ENCODE assay signal across 8 cellular contexts in the genomic region with DNA sequence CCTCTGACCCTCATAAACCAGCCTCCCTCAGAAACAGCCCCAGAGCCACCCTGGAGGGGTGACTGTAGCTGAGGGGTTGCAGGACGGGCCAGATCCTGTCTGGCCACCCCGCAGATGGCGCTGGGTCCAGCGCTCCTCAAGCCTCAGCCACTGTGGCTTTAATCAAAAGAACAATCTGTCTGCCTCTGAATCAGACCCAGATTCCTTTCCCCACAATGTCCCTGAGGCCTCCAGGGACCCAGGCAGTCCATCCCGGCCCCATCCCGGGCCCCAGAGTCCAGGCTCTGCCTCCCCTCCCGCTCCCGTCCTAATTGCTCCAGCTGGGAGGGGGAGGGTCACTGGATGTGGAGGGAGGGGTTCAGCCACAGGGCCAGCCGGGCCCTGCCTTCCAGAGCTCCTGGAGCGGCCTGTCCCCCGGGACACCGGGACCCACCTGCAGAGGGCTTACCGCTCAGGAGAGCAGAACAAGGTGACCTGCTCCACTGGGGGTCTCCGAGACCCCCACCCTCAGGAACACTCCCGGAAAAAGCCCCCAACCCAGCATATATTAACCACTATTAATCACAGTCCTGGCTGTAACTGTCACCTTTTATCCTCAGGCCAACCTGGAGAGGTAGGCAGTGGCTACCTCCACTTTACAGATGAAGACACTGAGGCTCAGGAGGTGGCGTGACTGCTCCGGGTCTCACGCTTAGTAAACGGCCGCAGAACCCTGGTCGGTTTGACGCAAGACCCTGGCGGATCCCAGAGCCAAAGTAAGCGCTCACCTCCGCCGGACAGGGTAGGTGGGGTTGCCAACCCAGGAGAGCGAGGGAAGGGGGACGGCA. TPM values are rescaled to one million over a fixed set of nuclear protein-coding genes. Genes with fewer than 3 reads are reported as not detected.
DNase-seq lines count a peak whose midpoint lies in the region; ATAC-seq and TF ChIP-seq lines count a peak whose summit lies in the region.

No MANE protein-coding gene starts in this region.

- H3K27me3 ChIP-seq in ACC112 (ENCODE audit: insufficient read depth, low read length): no peaks in the 10 kb centered on the region
- peaks cover 0 to 4% of the 10 kb centered on the region in 2 donors for H3K27me3 ChIP-seq in muscle layer of colon (ENCODE audit: control insufficient read depth in 1 of 2, insufficient read depth in 2 of 2, low read length in 2 of 2)

- ATAC-seq in HG02588 (IDR thresholded peaks at IDR 0.05; ENCODE audit: unreplicated experiment) (no peak), HG02852 (IDR thresholded peaks at IDR 0.05; ENCODE audit: unreplicated experiment) (no peak)

- TF ChIP-seq CTCF in OCI-LY7 (conservative IDR thresholded peaks at IDR 0.05; ENCODE audit: low read length): no peak

- TF ChIP-seq EP300 in Ishikawa (IDR thresholded peaks at IDR 0.05; ENCODE audit: borderline replicate concordance): no peak

- H3K36me3 ChIP-seq in ACC112 (ENCODE audit: insufficient read depth, low read length) (no peaks in the 10 kb centered on the region), muscle layer of colon (ENCODE audit: insufficient read depth, low read length) (no peaks in the 10 kb centered on the region), OCI-LY7 (ENCODE audit: insufficient read depth, low read length) (no peaks in the 10 kb centered on the region)

- POLR2A ChIA-PET in OCI-LY7 (lab: Charles Lee): no interaction called here

- no peaks in the 10 kb centered on the region for H4K20me1 ChIP-seq in OCI-LY7 (ENCODE audit: insufficient read depth, low read length)

- TF ChIP-seq RAD21 in Ishikawa (IDR thresholded peaks at IDR 0.05; ENCODE audit: low read depth): no peak

- H3K4me1 ChIP-seq in ACC112 (ENCODE audit: control insufficient read depth, insufficient read depth, low read length, unreplicated experiment) (peaks cover 32% of the 10 kb centered on the region), muscle layer of colon (ENCODE audit: insufficient read depth, low read length) (peaks cover 27% of the 10 kb centered on the region), OCI-LY7 (ENCODE audit: insufficient read depth, low read length, poor library complexity, severe bottlenecking) (no peaks in the 10 kb centered on the region)

- no TSS peak for BruUV-seq in OCI-LY7 (replicated peaks; lab: Mats Ljungman, UMichigan)

- no peak overlapping the region for H2AFZ ChIP-seq in ACC112 (ENCODE audit: low read length, unreplicated experiment)
- H2AFZ ChIP-seq in OCI-LY7 (ENCODE audit: low read length): no peak overlapping the region

- H3K4me3 ChIP-seq in ACC112 (ENCODE audit: low read depth, low read length) (peak overlapping the region; percentile 76), muscle layer of colon (ENCODE audit: low read depth in 1 of 2, low read length in 2 of 2) (peak overlapping the region in 1 of 2 donors; percentile 50), OCI-LY7 (ENCODE audit: low read depth, low read length, poor library complexity, severe bottlenecking) (no peak overlapping the region)

- no peak overlapping the region for H3K4me2 ChIP-seq in OCI-LY7 (ENCODE audit: low read length)

- no peaks in the 10 kb centered on the region for H3K9me2 ChIP-seq in OCI-LY7 (ENCODE audit: insufficient read depth, low read length)

- peak overlapping the region; percentile 44 for H3K9ac ChIP-seq in muscle layer of colon (ENCODE audit: low read length)

- no peak overlapping the region for H3K27ac ChIP-seq in ACC112 (ENCODE audit: low read depth, low read length)
- H3K27ac ChIP-seq in muscle layer of colon (ENCODE audit: low read depth, low read length): peak overlapping the region; percentile 66
- no peak overlapping the region for H3K27ac ChIP-seq in OCI-LY7 (ENCODE audit: low read depth, low read length, poor library complexity, severe bottlenecking)

- intact Hi-C loops in OCI-LY7 (cut with micrococcal nuclease; ENCODE audit: unreplicated experiment): no loop called here

- CTCF ChIA-PET in OCI-LY7 (lab: Charles Lee; ENCODE audit: unreplicated experiment): no interaction called here

- peaks cover 30% of the 10 kb centered on the region for H3K79me2 ChIP-seq in ACC112 (ENCODE audit: control insufficient read depth, insufficient read depth, low read length, unreplicated experiment)
- no peaks in the 10 kb centered on the region for H3K79me2 ChIP-seq in OCI-LY7 (ENCODE audit: insufficient read depth, low read depth, low read length)

- DNase-seq in ecto neural progenitor cell (ENCODE audit: low spot score): peak; percentile 66
- no peak for DNase-seq in stimulated activated CD4-positive, alpha-beta T cell treated with anti-CD3 and anti-CD28 coated beads, Interleukin-4, amount 100 ng/mL, for 1 hour
- no peak for DNase-seq in OCI-LY7 (ENCODE audit: low spot score)

- H3K9me3 ChIP-seq in muscle layer of colon (ENCODE audit: low read length): no peaks in the 10 kb centered on the region
- no peaks in the 10 kb centered on the region for H3K9me3 ChIP-seq in OCI-LY7 (ENCODE audit: low read length)

TF ChIP-seq in Ishikawa, 13 proteins besides CTCF, POLR2A, EP300 and RAD21:
- no peak for TF ChIP-seq FOXM1 (IDR thresholded peaks at IDR 0.05; ENCODE audit: borderline replicate concordance, low read depth)
- TF ChIP-seq ZBTB7A (IDR thresholded peaks at IDR 0.05; ENCODE audit: low read depth): peak; percentile 90
- TF ChIP-seq CREB1 (IDR thresholded peaks at IDR 0.05; ENCODE audit: low read depth): no peak

RNA-seq across cellular contexts. Expression of a gene that starts 0.8 kb away (rescaled TPM):
- total RNA-seq in OCI-LY7 (2014; rRNA removed; shearing (Covaris generic)): not detected in 2 replicates
- not detected in 2 replicates for total RNA-seq in OCI-LY7 (2022)

RNA-seq across cellular contexts. Expression of a gene that starts 15.5 kb away (rescaled TPM):
- not detected in 2 replicates for total RNA-seq in OCI-LY7 (2014; rRNA removed; shearing (Covaris generic))
- total RNA-seq in OCI-LY7 (2022): not detected in 2 replicates

RNA-seq across cellular contexts. Expression of a gene that starts 21.7 kb away (rescaled TPM):
- 1.2 and 1.4 TPM in 2 replicates for total RNA-seq in OCI-LY7 (2014; rRNA removed; shearing (Covaris generic))
- 2.2 TPM in 2 replicates for total RNA-seq in OCI-LY7 (2022)

RNA-seq across cellular contexts. Expression of a gene that starts 49.7 kb away (rescaled TPM):
- total RNA-seq in OCI-LY7 (2014; rRNA removed; shearing (Covaris generic)): 12.4 and 15.0 TPM in 2 replicates
- 2.4 and 3.4 TPM in 2 replicates for total RNA-seq in OCI-LY7 (2022)
